16 cellular contexts compared by ENCODE assay signal in genomic region chr10:88196298-88196697, GRCh38.
DNase-seq lines count a peak whose midpoint lies in the region; ATAC-seq and TF ChIP-seq lines count a peak whose summit lies in the region.
"Had no signal": no experiment of that assay in that cellular context is flagged by ENCODE, and none has a peak within 500 bp of the region (broad histone marks: within the 10 kb centered on the region; RNA-seq: fewer than 3 reads in every experiment).

No MANE protein-coding gene starts in this region.

- no peak overlapping the region for H3K9ac ChIP-seq in trophoblast cell (ENCODE audit: low read length)
- H3K9ac ChIP-seq: KMS-11 had no signal

- H2AK5ac ChIP-seq in trophoblast cell (ENCODE audit: low read length), result no peak overlapping the region

- no peak overlapping the region for H3K27ac ChIP-seq in HEK293 (ENCODE audit: extremely low read depth, low read depth, low read length)
- no peak overlapping the region for H3K27ac ChIP-seq in trophoblast cell (ENCODE audit: low read depth, low read length)
- H3K27ac ChIP-seq: KMS-11 had no signal

- no peak overlapping the region for H2BK120ac ChIP-seq in trophoblast cell (ENCODE audit: insufficient read depth, low read length, poor library complexity)

- no peak overlapping the region for H4K91ac ChIP-seq in trophoblast cell (ENCODE audit: low read depth, low read length)

- H3K4me1 ChIP-seq in HEK293 (ENCODE audit: control insufficient read depth, insufficient read depth, low read length) (peaks cover 15% of the 10 kb centered on the region), trophoblast cell (ENCODE audit: control insufficient read depth in 1 of 2, insufficient read depth in 2 of 2, low read length in 2 of 2) (peaks cover 4 to 6% of the 10 kb centered on the region in 2 experiments)

- no peak overlapping the region for H2BK5ac ChIP-seq in trophoblast cell (ENCODE audit: low read depth, low read length, poor library complexity)

- no peak overlapping the region for H3K4me3 Mint-ChIP-seq in activated CD4-positive, alpha-beta T cell treated with anti-CD3 and anti-CD28 coated beads, Interleukin-2, amount 10 ng/mL, durations not matched to agents 7 days and 5 days

- no peak overlapping the region for H2AFZ ChIP-seq in trophoblast cell (ENCODE audit: insufficient read depth, low read length, poor library complexity)

- no peak overlapping the region for H4K8ac ChIP-seq in trophoblast cell (ENCODE audit: low read depth, low read length)

- peak overlapping the region; percentile 5 for H3K23ac ChIP-seq in trophoblast cell (ENCODE audit: low read length)

- no peak overlapping the region for H3K4ac ChIP-seq in trophoblast cell (ENCODE audit: low read depth, low read length)

- no peak overlapping the region for H4K12ac ChIP-seq in trophoblast cell (ENCODE audit: low read depth, low read length)

- no peaks in the 10 kb centered on the region for H3K9me3 ChIP-seq in HEK293 (ENCODE audit: control insufficient read depth, insufficient read depth, low read depth, low read length)
- H3K9me3 ChIP-seq in trophoblast cell (ENCODE audit: insufficient read depth, low read depth, low read length), result no peaks in the 10 kb centered on the region
- H3K9me3 ChIP-seq: BE2C, MG63 had no signal

- H3K79me2 ChIP-seq in trophoblast cell (ENCODE audit: control insufficient read depth, insufficient read depth, low read length, poor library complexity), result no peaks in the 10 kb centered on the region

- H3K4me1 Mint-ChIP-seq in activated CD4-positive, alpha-beta T cell treated with anti-CD3 and anti-CD28 coated beads, Interleukin-2, amount 10 ng/mL, durations not matched to agents 7 days and 5 days, result peaks cover 30% of the 10 kb centered on the region

- H3K18ac ChIP-seq in trophoblast cell (ENCODE audit: low read length), result no peak overlapping the region

- CTCF ChIA-PET in HEK293 (lab: Yijun Ruan, JAX), result no interaction called here
- CTCF ChIA-PET in activated CD4-positive, alpha-beta T cell treated with anti-CD3 and anti-CD28 coated beads, Interleukin-2, amount 10 ng/mL, durations not matched to agents 7 days and 5 days (lab: Charles Lee), result no interaction called here

- no CpG with 5 or more reads among the region's 1 CpG for WGBS in trophoblast cell (ENCODE audit: extremely low coverage, insufficient coverage, insufficient read length)

- TF ChIP-seq CTCF in HEK293 (tag by site-specific recombination; IDR thresholded peaks at IDR 0.05), result no peak

- no peaks in the 10 kb centered on the region for H3K27me3 ChIP-seq in trophoblast cell (ENCODE audit: insufficient read depth, low read length)
- H3K27me3 ChIP-seq: BE2C, MG63 had no signal

- peaks cover 17% of the 10 kb centered on the region for H3K36me3 Mint-ChIP-seq in activated CD4-positive, alpha-beta T cell treated with anti-CD3 and anti-CD28 coated beads, Interleukin-2, amount 10 ng/mL, durations not matched to agents 7 days and 5 days (ENCODE audit: low read depth)
- peaks cover 0 to 7% of the 10 kb centered on the region in 2 donors for H3K36me3 Mint-ChIP-seq in activated naive CD4-positive, alpha-beta T cell treated with anti-CD3 and anti-CD28 coated beads, Interleukin-2, amount 50 U/mL, for 72 hours
- H3K36me3 Mint-ChIP-seq: CD4-positive, alpha-beta memory T cell had no signal

- no peaks in the 10 kb centered on the region for H3K79me1 ChIP-seq in trophoblast cell (ENCODE audit: low read length)

- DNase-seq in COR-L47 (lab: John Stamatoyannopoulos, UW), result peak; percentile 7
- DNase-seq in fibroblast of gingiva (ENCODE audit: low read depth), result peak; percentile 8
- no peak for DNase-seq in trophoblast cell
- DNase-seq in activated CD4-positive, alpha-beta T cell treated with anti-CD3 and anti-CD28 coated beads, Interleukin-2, amount 10 ng/mL, durations not matched to agents 7 days and 5 days, result no peak
- DNase-seq in midbrain (lab: John Stamatoyannopoulos, UW), result no peak
- DNase-seq in activated naive CD4-positive, alpha-beta T cell treated with anti-CD3 and anti-CD28 coated beads, Interleukin-2, amount 50 U/mL, for 72 hours (ENCODE audit: low spot score in 2 of 2), result no peak
- DNase-seq: BE2C; CD4-positive, alpha-beta memory T cell; DMS 273 treated with DMSO at 0.1 percent for 48 hours; EL; H7; MG63; NCI-H510A treated with DMSO at 0.1 percent for 48 hours; PC-3 had no signal

- H3K4me2 ChIP-seq in trophoblast cell (ENCODE audit: low read length), result no peak overlapping the region
- H3K4me2 ChIP-seq: KMS-11 had no signal

- H3K36me3 ChIP-seq in HEK293 (ENCODE audit: control insufficient read depth in 2 of 2, insufficient read depth in 1 of 2, low read length in 2 of 2), result no peaks in the 10 kb centered on the region
- no peaks in the 10 kb centered on the region for H3K36me3 ChIP-seq in trophoblast cell (ENCODE audit: control insufficient read depth in 1 of 2, insufficient read depth in 2 of 2, low read length in 2 of 2)
- H3K36me3 ChIP-seq: BE2C, MG63 had no signal

- H3K27me3 Mint-ChIP-seq in activated CD4-positive, alpha-beta T cell treated with anti-CD3 and anti-CD28 coated beads, Interleukin-2, amount 10 ng/mL, durations not matched to agents 7 days and 5 days, result peaks cover 4% of the 10 kb centered on the region
- H3K27me3 Mint-ChIP-seq: CD4-positive, alpha-beta memory T cell had no signal

- H3K4me3 ChIP-seq in HEK293 (ENCODE audit: low read depth, low read length) (no peak overlapping the region), trophoblast cell (ENCODE audit: low read depth, low read length) (no peak overlapping the region)
- H3K4me3 ChIP-seq: MG63 had no signal

- no peak for ATAC-seq in activated naive CD4-positive, alpha-beta T cell treated with anti-CD3 and anti-CD28 coated beads, Interleukin-2, amount 50 U/mL, for 72 hours
- ATAC-seq: PC-3 had no signal

- H3K14ac ChIP-seq in trophoblast cell (ENCODE audit: low read length), result no peak overlapping the region

- no peak overlapping the region for H2BK12ac ChIP-seq in trophoblast cell (ENCODE audit: low read length)

- POLR2A ChIA-PET in HEK293 (lab: Yijun Ruan, JAX), result interaction anchor here (0.6 kb wide), 1 partner anchor 61 kb away, joined by 4 read pairs; no protein-coding TSS in a partner anchor
- POLR2A ChIA-PET in activated CD4-positive, alpha-beta T cell treated with anti-CD3 and anti-CD28 coated beads, Interleukin-2, amount 10 ng/mL, durations not matched to agents 7 days and 5 days (lab: Charles Lee), result no interaction called here

- no peak overlapping the region for H3K27ac Mint-ChIP-seq in activated CD4-positive, alpha-beta T cell treated with anti-CD3 and anti-CD28 coated beads, Interleukin-2, amount 10 ng/mL, durations not matched to agents 7 days and 5 days
- H3K27ac Mint-ChIP-seq in activated naive CD4-positive, alpha-beta T cell treated with anti-CD3 and anti-CD28 coated beads, Interleukin-2, amount 50 U/mL, for 72 hours, result no peak overlapping the region

- H3K9me3 Mint-ChIP-seq in activated CD4-positive, alpha-beta T cell treated with anti-CD3 and anti-CD28 coated beads, Interleukin-2, amount 10 ng/mL, durations not matched to agents 7 days and 5 days, result peaks cover 19% of the 10 kb centered on the region
- H3K9me3 Mint-ChIP-seq in activated naive CD4-positive, alpha-beta T cell treated with anti-CD3 and anti-CD28 coated beads, Interleukin-2, amount 50 U/mL, for 72 hours, result peaks cover 0 to 16% of the 10 kb centered on the region in 2 donors

TF ChIP-seq in HEK293, 187 proteins besides CTCF, POLR2A, EP300 and RAD21:
- no peak for TF ChIP-seq ZBTB17 (tag by site-specific recombination; IDR thresholded peaks at IDR 0.05)
- TF ChIP-seq KLF1 (tag by site-specific recombination; IDR thresholded peaks at IDR 0.05), result peak; percentile 60
- TF ChIP-seq ZNF514 (tag by site-specific recombination; IDR thresholded peaks at IDR 0.05), result no peak

Comparison
In these comparisons a context has a peak if more than half of its experiments do, and no peak if none do; other contexts are left out.
1. DNase-seq: peak in COR-L47 (single experiment) and fibroblast of gingiva (single experiment); none in trophoblast cell (0 of 2), activated CD4-positive, alpha-beta T cell treated with anti-CD3 and anti-CD28 coated beads, Interleukin-2, amount 10 ng/mL, durations not matched to agents 7 days and 5 days (single experiment), midbrain (single experiment) and activated naive CD4-positive, alpha-beta T cell treated with anti-CD3 and anti-CD28 coated beads, Interleukin-2, amount 50 U/mL, for 72 hours (0 of 2).